In the genomic region with DNA sequence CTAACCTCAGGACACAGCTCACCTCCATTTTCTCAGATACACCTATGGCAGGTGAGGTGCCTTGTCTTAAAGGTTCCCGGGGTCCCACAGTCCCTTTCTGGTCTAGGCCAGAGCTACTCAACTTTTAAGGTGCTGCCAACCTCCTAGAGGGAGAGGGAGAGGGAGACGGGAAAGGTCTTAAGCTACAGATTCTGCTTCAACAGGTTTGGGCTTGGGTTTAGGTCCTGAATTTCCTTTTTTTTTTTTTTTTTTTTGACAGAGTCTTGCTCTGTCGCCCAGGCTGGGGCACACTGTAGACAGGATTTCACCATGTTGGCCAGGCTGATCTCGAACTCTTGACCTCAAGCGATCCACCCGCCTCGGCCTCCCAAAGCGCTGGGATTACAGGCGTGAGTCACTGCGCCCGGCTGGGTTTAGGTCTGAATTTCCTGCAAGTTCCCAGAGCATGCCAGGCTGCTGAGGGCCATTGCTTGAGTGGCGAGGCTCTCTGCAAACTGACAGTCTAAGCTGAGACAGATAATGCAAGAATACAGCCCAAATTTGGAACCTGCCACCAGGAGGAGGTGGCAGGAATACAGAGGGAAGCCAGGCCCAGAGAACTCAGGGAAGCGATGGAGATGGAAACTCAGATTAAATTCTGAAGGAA, we compare ENCODE assay signal across 1 cellular context.
TF ChIP-seq lines count a peak whose summit lies in the region.

No MANE protein-coding gene starts in this region.

TF ChIP-seq in HepG2, 621 proteins besides CTCF, POLR2A, EP300 and RAD21:
- no peak for TF ChIP-seq RORA (CRISPR knock-in tag; IDR thresholded peaks at IDR 0.05)
- TF ChIP-seq ZNF749 (CRISPR knock-in tag; IDR thresholded peaks at IDR 0.05; ENCODE audit: borderline replicate concordance) = no peak
- TF ChIP-seq REL (CRISPR knock-in tag; conservative IDR thresholded peaks at IDR 0.05) = no peak
- TF ChIP-seq DR1 (CRISPR knock-in tag; IDR thresholded peaks at IDR 0.05) = no peak
- no peak for TF ChIP-seq MIER3 (CRISPR knock-in tag; IDR thresholded peaks at IDR 0.05; ENCODE audit: borderline replicate concordance)
- TF ChIP-seq ZNF335 (CRISPR knock-in tag; IDR thresholded peaks at IDR 0.05) = no peak
- TF ChIP-seq, protein P1, sequence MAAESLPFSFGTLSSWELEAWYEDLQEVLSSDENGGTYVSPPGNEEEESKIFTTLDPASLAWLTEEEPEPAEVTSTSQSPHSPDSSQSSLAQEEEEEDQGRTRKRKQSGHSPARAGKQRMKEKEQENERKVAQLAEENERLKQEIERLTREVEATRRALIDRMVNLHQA (CRISPR knock-in tag; IDR thresholded peaks at IDR 0.05) = no peak
- TF ChIP-seq, protein P2, sequence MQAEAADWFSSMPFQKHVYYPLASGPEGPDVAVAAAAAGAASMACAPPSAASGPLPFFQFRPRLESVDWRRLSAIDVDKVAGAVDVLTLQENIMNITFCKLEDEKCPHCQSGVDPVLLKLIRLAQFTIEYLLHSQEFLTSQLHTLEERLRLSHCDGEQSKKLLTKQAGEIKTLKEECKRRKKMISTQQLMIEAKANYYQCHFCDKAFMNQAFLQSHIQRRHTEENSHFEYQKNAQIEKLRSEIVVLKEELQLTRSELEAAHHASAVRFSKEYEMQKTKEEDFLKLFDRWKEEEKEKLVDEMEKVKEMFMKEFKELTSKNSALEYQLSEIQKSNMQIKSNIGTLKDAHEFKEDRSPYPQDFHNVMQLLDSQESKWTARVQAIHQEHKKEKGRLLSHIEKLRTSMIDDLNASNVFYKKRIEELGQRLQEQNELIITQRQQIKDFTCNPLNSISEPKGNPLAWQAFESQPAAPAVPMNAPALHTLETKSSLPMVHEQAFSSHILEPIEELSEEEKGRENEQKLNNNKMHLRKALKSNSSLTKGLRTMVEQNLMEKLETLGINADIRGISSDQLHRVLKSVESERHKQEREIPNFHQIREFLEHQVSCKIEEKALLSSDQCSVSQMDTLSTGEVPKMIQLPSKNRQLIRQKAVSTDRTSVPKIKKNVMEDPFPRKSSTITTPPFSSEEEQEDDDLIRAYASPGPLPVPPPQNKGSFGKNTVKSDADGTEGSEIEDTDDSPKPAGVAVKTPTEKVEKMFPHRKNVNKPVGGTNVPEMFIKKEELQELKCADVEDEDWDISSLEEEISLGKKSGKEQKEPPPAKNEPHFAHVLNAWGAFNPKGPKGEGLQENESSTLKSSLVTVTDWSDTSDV (CRISPR knock-in tag; IDR thresholded peaks at IDR 0.05) = no peak
- TF ChIP-seq HDAC1 (CRISPR knock-in tag; IDR thresholded peaks at IDR 0.05) = no peak
